Comparison of ENCODE assay signal across 18 cellular contexts in the genomic region with DNA sequence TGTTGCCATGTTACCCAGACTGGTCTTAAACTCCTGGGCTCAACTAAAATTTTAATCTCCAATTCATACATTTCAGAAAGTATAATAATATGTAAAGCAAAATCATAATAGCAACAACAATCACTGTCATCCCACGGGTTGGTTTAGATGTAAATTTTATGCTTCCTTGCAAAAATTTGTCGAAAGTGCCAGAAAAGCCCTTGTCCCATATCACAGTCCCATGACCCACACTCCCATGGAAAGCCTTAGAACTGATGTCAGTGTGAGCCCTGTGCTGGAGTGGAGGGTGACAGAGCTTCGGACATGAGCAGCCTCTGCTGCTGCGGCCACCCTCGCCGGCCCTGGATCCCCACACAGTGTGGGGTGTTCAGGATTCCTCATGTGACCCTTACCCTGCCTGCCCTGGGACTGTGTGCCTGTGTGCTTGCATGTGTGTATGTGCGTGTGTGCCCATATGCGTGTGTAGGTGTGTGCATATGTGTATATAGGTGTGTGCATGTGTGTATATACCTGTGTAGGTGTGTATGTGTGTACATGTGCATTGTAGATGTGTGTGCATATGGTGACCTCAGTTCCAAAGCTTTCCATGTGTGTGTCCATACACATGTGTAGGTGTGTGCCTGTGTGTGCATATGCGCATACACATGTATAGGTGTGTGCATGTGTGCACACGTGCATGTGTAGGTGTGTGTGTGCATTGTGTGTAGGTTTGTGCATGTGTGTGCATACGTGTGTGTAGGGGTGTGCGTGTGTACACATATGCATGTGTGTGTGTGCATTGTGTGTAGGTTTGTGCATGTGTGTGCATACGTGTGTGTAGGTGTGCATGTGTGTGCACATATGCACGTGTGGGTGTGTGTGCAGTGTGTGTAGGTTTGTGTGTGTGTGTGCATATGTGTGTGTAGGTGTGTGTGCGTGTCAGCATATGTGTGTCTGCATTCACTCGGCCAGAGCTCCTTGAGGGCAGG.
A peak's percentile ranks its signal among the peaks of the same experiment; 100 is the strongest.
DNase-seq lines count a peak whose midpoint lies in the region; ATAC-seq, FAIRE-seq and TF ChIP-seq lines count a peak whose summit lies in the region.
"Had no signal": no experiment of that assay in that cellular context is flagged by ENCODE, and none has a peak within 500 bp of the region (broad histone marks: within the 10 kb centered on the region; RNA-seq: fewer than 3 reads in every experiment).

No MANE protein-coding gene starts in this region.

- no peaks in the 10 kb centered on the region; a peak in 1 of 8 replicates for H3K36me3 ChIP-seq in H1 (ENCODE audit: control insufficient read depth in 2 of 4, insufficient read depth in 4 of 4, low read length in 3 of 4)
- H3K36me3 ChIP-seq in naive thymus-derived CD4-positive, alpha-beta T cell (ENCODE audit: control insufficient read depth in 2 of 3, insufficient read depth in 3 of 3, low read length in 3 of 3), result peaks cover 0 to 11% (median 4%) of the 10 kb centered on the region in 3 experiments

- WGBS in H1 (ENCODE audit: extremely low coverage in 1 of 2, insufficient coverage in 1 of 2, insufficient read length in 1 of 2, insufficient replicate concordance in 2 of 2, low coverage in 1 of 2, low lambda C conversion rate in 2 of 2, missing lambda C conversion rate in 1 of 2), 2 experiments, result 88% methylated on average over 16 of the region's 16 CpGs; no CpG with 5 or more reads in 1 of the 2 experiments

- H3K9me3 Mint-ChIP-seq in naive thymus-derived CD4-positive, alpha-beta T cell, result no peaks in the 10 kb centered on the region
- no peaks in the 10 kb centered on the region for H3K9me3 Mint-ChIP-seq in osteocyte (ENCODE audit: unreplicated experiment)

- H2AK5ac ChIP-seq in H1 (ENCODE audit: low read depth, low read length), result peak overlapping the region; percentile 90; the same call in 1 of the 2 replicates

- H3K27me3 ChIP-seq in H1 (replicated peaks in 1 of 4; ENCODE audit: control insufficient read depth in 3 of 4, extremely low read depth in 1 of 4, insufficient read depth in 3 of 4, low read length in 3 of 4) (no peaks in the 10 kb centered on the region), dorsolateral prefrontal cortex (no peaks in the 10 kb centered on the region)
- no peaks in the 10 kb centered on the region for H3K27me3 ChIP-seq in naive thymus-derived CD4-positive, alpha-beta T cell (ENCODE audit: control insufficient read depth in 2 of 2, insufficient read depth in 2 of 2, low read length in 2 of 2)
- H3K27me3 ChIP-seq: Peyer's patch had no signal

- no peak overlapping the region for H2AFZ ChIP-seq in H1 (ENCODE audit: low read length)

- H3K14ac ChIP-seq in H1 (ENCODE audit: insufficient read length), result no peak overlapping the region

- H3K4me2 ChIP-seq in H1 (ENCODE audit: insufficient read depth in 1 of 2, low read depth in 2 of 2, low read length in 2 of 2), result no peak overlapping the region

- TF ChIP-seq POLR2A in H1 (IDR thresholded peaks at IDR 0.05; ENCODE audit: control extremely low read depth in 1 of 2, low read depth in 2 of 2, low read length in 2 of 2), result no peak

- H3K79me1 ChIP-seq in H1 (ENCODE audit: low read depth, low read length), result peaks cover 7% of the 10 kb centered on the region

- H2BK5ac ChIP-seq in H1 (ENCODE audit: low read depth, low read length), result peak overlapping the region; percentile 41; the same call in 1 of the 2 replicates

- no peak overlapping the region for H4K91ac ChIP-seq in H1 (replicated peaks; ENCODE audit: insufficient read length, low read length)

- TF ChIP-seq EP300 in H1 (IDR thresholded peaks at IDR 0.05; ENCODE audit: borderline replicate concordance in 1 of 2, low read depth in 2 of 2, low read length in 2 of 2), result no peak

- H4K5ac ChIP-seq in H1 (ENCODE audit: insufficient read length, low read depth, low read length), result no peak overlapping the region

- H3K27ac ChIP-seq in H1 (ENCODE audit: low read depth, low read length) (no peak overlapping the region), dorsolateral prefrontal cortex (no peak overlapping the region)
- no peak overlapping the region for H3K27ac ChIP-seq in naive thymus-derived CD4-positive, alpha-beta T cell (ENCODE audit: low read depth, low read length)
- H3K27ac ChIP-seq: Peyer's patch had no signal

- H2BK120ac ChIP-seq in H1 (replicated peaks; ENCODE audit: low read depth, low read length), result peak overlapping the region; percentile 64

- POLR2A ChIA-PET in H1 (lab: Charles Lee; ENCODE audit: partially characterized antibody), result no interaction called here
- POLR2A ChIA-PET in naive thymus-derived CD4-positive, alpha-beta T cell (lab: Charles Lee), result interaction anchor here (0.7 kb wide), 1 partner anchor 64 kb away, joined by 7 read pairs; no protein-coding TSS in a partner anchor

- no peaks in the 10 kb centered on the region; a peak in 1 of 7 replicates for H3K4me1 ChIP-seq in H1 (replicated peaks in 1 of 4; ENCODE audit: control insufficient read depth in 3 of 4, insufficient read depth in 4 of 4, low read length in 3 of 4)
- no peaks in the 10 kb centered on the region for H3K4me1 ChIP-seq in naive thymus-derived CD4-positive, alpha-beta T cell (ENCODE audit: control insufficient read depth in 2 of 2, insufficient read depth in 2 of 2, low read length in 2 of 2)

- H2BK20ac ChIP-seq in H1 (ENCODE audit: low read length), result no peak overlapping the region; the same call in none of the 2 replicates

- TF ChIP-seq CTCF in H1 (IDR thresholded peaks at IDR 0.05; ENCODE audit: control extremely low read depth in 1 of 3, insufficient read depth in 1 of 3, low read depth in 1 of 3, low read length in 3 of 3) (no peak), dorsolateral prefrontal cortex (IDR thresholded peaks at IDR 0.05 in 54 of 56, conservative IDR thresholded peaks at IDR 0.05 in 2 of 56; ENCODE audit: low read depth in 1 of 56, partially characterized antibody in 56 of 56) (no peak), osteocyte (IDR thresholded peaks at IDR 0.05) (no peak)

- H3K4ac ChIP-seq in H1 (replicated peaks; ENCODE audit: insufficient read length, low read depth, low read length), result peak overlapping the region; percentile 69

- H4K20me1 ChIP-seq in H1 (replicated peaks in 1 of 2; ENCODE audit: control insufficient read depth in 1 of 2, insufficient read depth in 2 of 2, low read length in 2 of 2), result peaks cover 0 to 6% of the 10 kb centered on the region in 2 experiments

- H2BK12ac ChIP-seq in H1 (ENCODE audit: low read depth, low read length), result 0 out of 2 replicates have a peak overlapping the region, but pooled peaks have one; percentile 53

- CTCF ChIA-PET in H1 (lab: Charles Lee; ENCODE audit: partially characterized antibody), result interaction anchor here (0.8 to 7.0 kb wide), 5 partner anchors 15 to 208 kb away, joined by 3 to 42 read pairs (median 5); no protein-coding TSS in a partner anchor
- CTCF ChIA-PET in naive thymus-derived CD4-positive, alpha-beta T cell (lab: Charles Lee), result no interaction called here

- no peaks in the 10 kb centered on the region for H3K79me2 ChIP-seq in H1 (ENCODE audit: control insufficient read depth in 1 of 2, insufficient read depth in 2 of 2, low read length in 2 of 2)

- no peak for ATAC-seq in naive thymus-derived CD4-positive, alpha-beta T cell
- no peak for ATAC-seq in HG02981 (IDR thresholded peaks at IDR 0.05; ENCODE audit: unreplicated experiment)
- ATAC-seq: HCT116, SK-N-SH treated with all-trans-retinoic acid at 6 μM for 48 hours had no signal

- DNase-seq in HTR-8/SVneo (ENCODE audit: insufficient read length, low spot score) (no peak), H1 (ENCODE audit: low read depth in 1 of 2, low spot score in 2 of 2) (no peak), urothelium cell line (ENCODE audit: low spot score) (no peak), dorsolateral prefrontal cortex (no peak), osteocyte (ENCODE audit: extremely low spot score, unreplicated experiment) (no peak)
- DNase-seq in naive thymus-derived CD4-positive, alpha-beta T cell, result no peak
- DNase-seq: C1 segment of cervical spinal cord, Caco-2, Karpas-422, NCI-H187 treated with DMSO at 0.1 percent for 48 hours, NCI-H2171, NCI-H446 treated with DMSO at 0.1 percent for 48 hours, SHP77 had no signal

- intact Hi-C loops in naive thymus-derived CD4-positive, alpha-beta T cell (cut with micrococcal nuclease), result no loop called here
- intact Hi-C loops in dorsolateral prefrontal cortex (cut with DNase I), result no loop called here

- H3K23me2 ChIP-seq in H1 (ENCODE audit: low read depth, low read length), result peaks cover 3% of the 10 kb centered on the region; the same call in 1 of the 2 replicates

- FAIRE-seq in HTR-8/SVneo (lab: Jason Lieb, UNC) (peak; percentile 96), H1 (lab: Jason Lieb, UNC) (no peak), urothelium cell line (lab: Jason Lieb, UNC) (peak; percentile 99)
- FAIRE-seq: GM18507 had no signal

- H2BK15ac ChIP-seq in H1 (ENCODE audit: low read length), result 0 out of 2 replicates have a peak overlapping the region, but pooled peaks have one; percentile 48

- H3K9me3 ChIP-seq in H1 (ENCODE audit: insufficient read depth in 2 of 2, low read depth in 1 of 2, low read length in 1 of 2), result no peaks in the 10 kb centered on the region
- H3K9me3 ChIP-seq in naive thymus-derived CD4-positive, alpha-beta T cell (ENCODE audit: control insufficient read depth in 2 of 3, low read length in 3 of 3), result no peaks in the 10 kb centered on the region
- H3K9me3 ChIP-seq: Caco-2, Peyer's patch had no signal

- H3K56ac ChIP-seq in H1 (replicated peaks; ENCODE audit: insufficient read length, low read depth, low read length), result no peak overlapping the region

- H3K9ac ChIP-seq in H1 (replicated peaks in 1 of 4; ENCODE audit: extremely low read depth in 1 of 4, low read depth in 3 of 4, low read length in 3 of 4), result no peak overlapping the region

- no peaks in the 10 kb centered on the region for H3K27me3 Mint-ChIP-seq in naive thymus-derived CD4-positive, alpha-beta T cell
- H3K27me3 Mint-ChIP-seq in osteocyte (ENCODE audit: unreplicated experiment), result no peaks in the 10 kb centered on the region

- peaks cover 8 to 65% (median 52%) of the 10 kb centered on the region in 7 donors for H3K4me1 Mint-ChIP-seq in naive thymus-derived CD4-positive, alpha-beta T cell
- peaks cover 4% of the 10 kb centered on the region for H3K4me1 Mint-ChIP-seq in osteocyte (ENCODE audit: unreplicated experiment)

- TF ChIP-seq RAD21 in H1 (IDR thresholded peaks at IDR 0.05 in 1 of 2, conservative IDR thresholded peaks at IDR 0.05 in 1 of 2; ENCODE audit: low read depth in 2 of 2, low read length in 2 of 2), result no peak

- peaks cover 0 to 5% (median 0%) of the 10 kb centered on the region in 5 donors for H3K36me3 Mint-ChIP-seq in naive thymus-derived CD4-positive, alpha-beta T cell
- H3K36me3 Mint-ChIP-seq in osteocyte (ENCODE audit: unreplicated experiment), result no peaks in the 10 kb centered on the region

- no peak overlapping the region for H3K23ac ChIP-seq in H1 (ENCODE audit: insufficient read length)

- H3K4me3 ChIP-seq in H1 (ENCODE audit: extremely low read depth in 1 of 4, insufficient read depth in 2 of 4, low read depth in 3 of 4, low read length in 4 of 4) (no peak overlapping the region), dorsolateral prefrontal cortex (no peak overlapping the region)
- no peak overlapping the region for H3K4me3 ChIP-seq in naive thymus-derived CD4-positive, alpha-beta T cell (ENCODE audit: low read length)
- H3K4me3 ChIP-seq: Peyer's patch had no signal

- H3K18ac ChIP-seq in H1 (ENCODE audit: extremely low read depth, low read length), result no peak overlapping the region

- H3K27ac Mint-ChIP-seq in naive thymus-derived CD4-positive, alpha-beta T cell, result peak overlapping the region in 7 of 9 donors; percentile 1 to 72 (median 52)
- no peak overlapping the region for H3K27ac Mint-ChIP-seq in osteocyte (ENCODE audit: unreplicated experiment)

- H3K4me3 Mint-ChIP-seq in naive thymus-derived CD4-positive, alpha-beta T cell, result no peak overlapping the region
- H3K4me3 Mint-ChIP-seq in osteocyte (ENCODE audit: unreplicated experiment), result no peak overlapping the region

- H4K8ac ChIP-seq in H1 (ENCODE audit: extremely low read depth, insufficient read depth, low read length), result no peak overlapping the region
